Comparison of ENCODE assay signal across 9 cellular contexts in genomic region chr20:37315293-37316110, GRCh38. TPM values are rescaled to one million over a fixed set of nuclear protein-coding genes. Genes with fewer than 3 reads are reported as not detected.
A peak's percentile ranks its signal among the peaks of the same experiment; 100 is the strongest.
DNase-seq lines count a peak whose midpoint lies in the region; ATAC-seq, FAIRE-seq and TF ChIP-seq lines count a peak whose summit lies in the region.
"Had no signal": no experiment of that assay in that cellular context is flagged by ENCODE, and none has a peak within 500 bp of the region (broad histone marks: within the 10 kb centered on the region; RNA-seq: fewer than 3 reads in every experiment).

No MANE protein-coding gene starts in this region.

- FAIRE-seq in HepG2 (lab: Jason Lieb, UNC), result no peak

- H3K4me3 ChIP-seq in HepG2 (replicated peaks in 1 of 3; ENCODE audit: insufficient read depth in 1 of 3, low read depth in 2 of 3, low read length in 3 of 3) (no peak overlapping the region), transverse colon (no peak overlapping the region), PC-3 (ENCODE audit: low read length) (no peak overlapping the region)

- H3K27me3 ChIP-seq in HepG2 (ENCODE audit: control insufficient read depth in 1 of 2, insufficient read depth in 2 of 2, low read length in 2 of 2) (no peaks in the 10 kb centered on the region), transverse colon (no peaks in the 10 kb centered on the region), PC-3 (ENCODE audit: low read length) (no peaks in the 10 kb centered on the region)

- intact Hi-C loops in HepG2 (cut with micrococcal nuclease; ENCODE audit: unreplicated experiment), result no loop called here
- intact Hi-C loops in transverse colon (cut with DNase I; ENCODE audit: low total_unique reads), result no loop called here
- intact Hi-C loops in PC-3 (cut with micrococcal nuclease), result no loop called here

- POLR2A ChIA-PET in HepG2 (lab: Yijun Ruan, JAX) (no interaction called here), PC-3 (lab: Charles Lee; ENCODE audit: unreplicated experiment) (no interaction called here)

- peaks cover 19 to 34% of the 10 kb centered on the region in 2 experiments for H3K36me3 ChIP-seq in HepG2 (replicated peaks in 1 of 2; ENCODE audit: control insufficient read depth in 1 of 2, insufficient read depth in 2 of 2, low read length in 2 of 2)
- peaks cover 0 to 5% (median 0%) of the 10 kb centered on the region in 4 donors for H3K36me3 ChIP-seq in transverse colon
- H3K36me3 ChIP-seq in PC-3 (ENCODE audit: low read depth, low read length), result peaks cover 11% of the 10 kb centered on the region; the same call in 1 of the 2 replicates

- ATAC-seq in GM18867 (IDR thresholded peaks at IDR 0.05; ENCODE audit: unreplicated experiment) (peak; percentile 50), HG02938 (IDR thresholded peaks at IDR 0.05; ENCODE audit: unreplicated experiment) (peak; percentile 35), HepG2 (no peak), PC-3 (no peak)

- H3K9me2 ChIP-seq in PC-3 (replicated peaks; ENCODE audit: low read length), result no peaks in the 10 kb centered on the region

- TF ChIP-seq EP300 in HepG2 (IDR thresholded peaks at IDR 0.05; ENCODE audit: low read depth in 2 of 2, low read length in 2 of 2) (no peak), HepG2 (CRISPR knock-in tag; IDR thresholded peaks at IDR 0.05; ENCODE audit: borderline replicate concordance) (no peak), transverse colon (IDR thresholded peaks at IDR 0.05; ENCODE audit: low read depth) (no peak)

- H3K9me3 ChIP-seq in HepG2 (ENCODE audit: low read length) (no peaks in the 10 kb centered on the region), transverse colon (no peaks in the 10 kb centered on the region), PC-3 (ENCODE audit: low read length) (no peaks in the 10 kb centered on the region)

- WGBS in HepG2 (ENCODE audit: low lambda C conversion rate), result 95% methylated on average over 15 of the region's 18 CpGs
- 61% methylated on average over 18 of the region's 18 CpGs; no CpG with 5 or more reads in 1 of the 2 donors for WGBS in transverse colon (ENCODE audit: low coverage in 1 of 2), 2 donors

- CTCF ChIA-PET in HepG2 (lab: Yijun Ruan, JAX; ENCODE audit: low intra/inter-chr PET ratio, low total read pairs) (no interaction called here), PC-3 (lab: Charles Lee) (no interaction called here)

- H2AFZ ChIP-seq in HepG2 (ENCODE audit: low read length) (no peak overlapping the region), PC-3 (ENCODE audit: low read length) (no peak overlapping the region)

- no peak overlapping the region for H3K9ac ChIP-seq in HepG2 (ENCODE audit: insufficient read depth, low read depth, low read length)
- no peak overlapping the region for H3K9ac ChIP-seq in PC-3 (ENCODE audit: low read length)

- H4K20me1 ChIP-seq in HepG2 (ENCODE audit: insufficient read depth, low read length) (no peaks in the 10 kb centered on the region; the same call in 1 of the 2 replicates), PC-3 (ENCODE audit: low read length) (no peaks in the 10 kb centered on the region)

- no peak for DNase-seq in HepG2 (ENCODE audit: low spot score)
- peak; percentile 57 for DNase-seq in transverse colon
- no peak for DNase-seq in globus pallidus (ENCODE audit: low spot score)
- DNase-seq in PC-3, result no peak
- no peak for DNase-seq in NCI-H146 treated with DMSO at 0.1 percent for 48 hours (lab: John Stamatoyannopoulos, UW; ENCODE audit: unreplicated experiment)

- TF ChIP-seq POLR2A in HepG2 (IDR thresholded peaks at IDR 0.05; ENCODE audit: insufficient read depth in 1 of 2, low read depth in 2 of 2, low read length in 2 of 2) (no peak), transverse colon (IDR thresholded peaks at IDR 0.05) (no peak)

- no peak for TF ChIP-seq RAD21 in HepG2 (CRISPR knock-in tag; IDR thresholded peaks at IDR 0.05)

- no TSS peak for BruUV-seq in HepG2 (replicated peaks; lab: Mats Ljungman, UMichigan)
- no TSS peak for BruUV-seq in PC-3 (replicated peaks; lab: Mats Ljungman, UMichigan)

- no peaks in the 10 kb centered on the region for H3K4me1 ChIP-seq in HepG2 (ENCODE audit: insufficient read depth, low read length)
- peaks cover 22 to 56% (median 34%) of the 10 kb centered on the region in 4 donors for H3K4me1 ChIP-seq in transverse colon
- H3K4me1 ChIP-seq in PC-3 (ENCODE audit: insufficient read depth, low read length), result no peaks in the 10 kb centered on the region

- H3K79me2 ChIP-seq in HepG2 (ENCODE audit: insufficient read depth, low read length), result no peaks in the 10 kb centered on the region
- H3K79me2 ChIP-seq in PC-3 (ENCODE audit: low read length), result peaks cover 5% of the 10 kb centered on the region; the same call in 1 of the 2 replicates

- H3F3A ChIP-seq in PC-3 (ENCODE audit: low read length, unreplicated experiment), result no peaks in the 10 kb centered on the region

- TF ChIP-seq CTCF in HepG2 (CRISPR knock-in tag; IDR thresholded peaks at IDR 0.05) (no peak), transverse colon (IDR thresholded peaks at IDR 0.05) (no peak), PC-3 (conservative IDR thresholded peaks at IDR 0.05; ENCODE audit: low read depth, low read length) (no peak)

- no peak overlapping the region for H3K4me2 ChIP-seq in HepG2 (ENCODE audit: low read depth, low read length)
- no peak overlapping the region for H3K4me2 ChIP-seq in PC-3 (ENCODE audit: low read length)

- in situ Hi-C loops in HepG2 (cut with HindIII; ENCODE audit: extremely low pct_ligation_motif_present, low pct_unique_long_range_greater_than_20kb) (no loop called here), transverse colon (cut with MboI; ENCODE audit: low pct_ligation_motif_present in 1 of 4, low pct_unique_long_range_greater_than_20kb in 1 of 4, low sequenced_read_pairs in 3 of 4) (no loop called here)

- H3K27ac ChIP-seq in angular gyrus (ENCODE audit: low read depth, low read length), result peak overlapping the region; percentile 53
- no peak overlapping the region for H3K27ac ChIP-seq in HepG2 (ENCODE audit: extremely low read length, insufficient read depth, low read length)
- H3K27ac ChIP-seq in transverse colon, result peak overlapping the region; percentile 75 to 92 (median 80)
- no peak overlapping the region for H3K27ac ChIP-seq in PC-3 (ENCODE audit: low read length)

RNA-seq across cellular contexts. Expression of gene MANBAL, which starts 26.0 kb away (rescaled TPM):
- total RNA-seq in HepG2 (2016; rRNA removed; fragmentation: Illumina TruSeq; extraction: Trizol) (16.5 and 18.6 TPM in 2 replicates), transverse colon (10 to 100 TPM in 3 of 4 donors, 1 to 10 TPM in 1; 8.8 to 31.4 (median 21.3) TPM), PC-3 (2014; rRNA removed) (21.9 and 27.5 TPM in 2 replicates)
- total RNA-seq in HepG2 (2016; cell fraction: cytosol; rRNA removed; fragmentation: Illumina TruSeq; extraction: Trizol; ENCODE audit: low read depth), result 10.8 and 15.2 TPM in 2 replicates
- total RNA-seq in HepG2 (2016; cell fraction: insoluble cytoplasmic fraction; rRNA removed; fragmentation: Illumina TruSeq; extraction: Trizol), result 15.1 and 16.2 TPM in 2 replicates
- 25.3 and 29.5 TPM in 2 replicates for total RNA-seq in HepG2 (2016; cell fraction: membrane; rRNA removed; fragmentation: Illumina TruSeq; extraction: Trizol)
- total RNA-seq in HepG2 (2016; cell fraction: nucleus; rRNA removed; fragmentation: Illumina TruSeq; extraction: Trizol), result 15.3 and 19.6 TPM in 2 replicates
- 70.2 and 74.1 TPM in 2 replicates for polyA plus RNA-seq in HepG2 (2011; rRNA removed)
- 93.3 and 98.4 TPM in 2 replicates for polyA plus RNA-seq in HepG2 (2011; cell fraction: cytosol; rRNA removed)
- polyA plus RNA-seq in HepG2 (2011; cell fraction: nucleus; rRNA removed), result 35.2 and 44.3 TPM in 2 replicates
- polyA plus RNA-seq in HepG2 (2012), result 45.7 and 46.8 TPM in 2 replicates
- polyA plus RNA-seq in HepG2 (2016; cell fraction: cytosol; fragmentation: Illumina TruSeq; extraction: Trizol; ENCODE audit: low read depth), result 48.1 and 71.4 TPM in 2 replicates
- polyA plus RNA-seq in HepG2 (2016; cell fraction: insoluble cytoplasmic fraction; fragmentation: Illumina TruSeq; extraction: Trizol; ENCODE audit: low read depth), result 55.8 and 57.5 TPM in 2 replicates
- 67.6 and 91.3 TPM in 2 replicates for polyA plus RNA-seq in HepG2 (2016; cell fraction: membrane; fragmentation: Illumina TruSeq; extraction: Trizol; ENCODE audit: low read depth)
- polyA plus RNA-seq in HepG2 (2016; cell fraction: nucleus; fragmentation: Illumina TruSeq; extraction: Trizol; ENCODE audit: insufficient read depth, low read depth), result 68.3 and 69.5 TPM in 2 replicates
- polyA minus RNA-seq in HepG2 (2011; rRNA and poly(A)+ RNA removed; ENCODE audit: low replicate concordance), result 47.1 and 62.0 TPM in 2 replicates
- 11.5 and 14.7 TPM in 2 replicates for polyA minus RNA-seq in HepG2 (2011; cell fraction: cytosol; rRNA and poly(A)+ RNA removed)
- polyA minus RNA-seq in HepG2 (2011; cell fraction: nucleus; rRNA and poly(A)+ RNA removed), result 7.6 and 12.7 TPM in 2 replicates

RNA-seq across cellular contexts. Expression of gene SRC, which starts 30.4 kb away (rescaled TPM):
- 54.7 and 59.7 TPM in 2 replicates for total RNA-seq in HepG2 (2016; rRNA removed; fragmentation: Illumina TruSeq; extraction: Trizol)
- total RNA-seq in HepG2 (2016; cell fraction: cytosol; rRNA removed; fragmentation: Illumina TruSeq; extraction: Trizol; ENCODE audit: low read depth), result 18.4 and 21.0 TPM in 2 replicates
- total RNA-seq in HepG2 (2016; cell fraction: insoluble cytoplasmic fraction; rRNA removed; fragmentation: Illumina TruSeq; extraction: Trizol), result 48.2 and 56.8 TPM in 2 replicates
- total RNA-seq in HepG2 (2016; cell fraction: membrane; rRNA removed; fragmentation: Illumina TruSeq; extraction: Trizol), result 25.3 and 30.3 TPM in 2 replicates
- 60.1 and 65.6 TPM in 2 replicates for total RNA-seq in HepG2 (2016; cell fraction: nucleus; rRNA removed; fragmentation: Illumina TruSeq; extraction: Trizol)
- 192 and 229 TPM in 2 replicates for polyA plus RNA-seq in HepG2 (2011; rRNA removed)
- polyA plus RNA-seq in HepG2 (2011; cell fraction: cytosol; rRNA removed), result 97.4 and 112 TPM in 2 replicates
- 448 and 459 TPM in 2 replicates for polyA plus RNA-seq in HepG2 (2011; cell fraction: nucleus; rRNA removed)
- polyA plus RNA-seq in HepG2 (2012), result 148 and 158 TPM in 2 replicates
- polyA plus RNA-seq in HepG2 (2016; cell fraction: cytosol; fragmentation: Illumina TruSeq; extraction: Trizol; ENCODE audit: low read depth), result 3.4 and 4.0 TPM in 2 replicates
- 43.5 and 52.9 TPM in 2 replicates for polyA plus RNA-seq in HepG2 (2016; cell fraction: insoluble cytoplasmic fraction; fragmentation: Illumina TruSeq; extraction: Trizol; ENCODE audit: low read depth)
- polyA plus RNA-seq in HepG2 (2016; cell fraction: membrane; fragmentation: Illumina TruSeq; extraction: Trizol; ENCODE audit: low read depth), result 13.5 and 16.0 TPM in 2 replicates
- 92.1 and 101 TPM in 2 replicates for polyA plus RNA-seq in HepG2 (2016; cell fraction: nucleus; fragmentation: Illumina TruSeq; extraction: Trizol; ENCODE audit: insufficient read depth, low read depth)
- 0.87 and 280 TPM in 2 replicates for polyA minus RNA-seq in HepG2 (2011; rRNA and poly(A)+ RNA removed; ENCODE audit: low replicate concordance)
- polyA minus RNA-seq in HepG2 (2011; cell fraction: cytosol; rRNA and poly(A)+ RNA removed), result 92.5 and 127 TPM in 2 replicates
- polyA minus RNA-seq in HepG2 (2011; cell fraction: nucleus; rRNA and poly(A)+ RNA removed), result 209 and 267 TPM in 2 replicates
- 100 to 1,000 TPM in 3 of 4 donors, 10 to 100 TPM in 1; 87.0 to 155 (median 130) TPM for total RNA-seq in transverse colon
- total RNA-seq in PC-3 (2014; rRNA removed), result 55.6 and 82.1 TPM in 2 replicates

RNA-seq across cellular contexts. Expression of gene GHRH, which starts 53.9 kb away (rescaled TPM):
- total RNA-seq in HepG2 (2016; rRNA removed; fragmentation: Illumina TruSeq; extraction: Trizol), result not detected in 2 replicates
- not detected in 2 replicates for total RNA-seq in HepG2 (2016; cell fraction: cytosol; rRNA removed; fragmentation: Illumina TruSeq; extraction: Trizol; ENCODE audit: low read depth)
- total RNA-seq in HepG2 (2016; cell fraction: insoluble cytoplasmic fraction; rRNA removed; fragmentation: Illumina TruSeq; extraction: Trizol), result not detected in 2 replicates
- total RNA-seq in HepG2 (2016; cell fraction: membrane; rRNA removed; fragmentation: Illumina TruSeq; extraction: Trizol), result not detected in 2 replicates
- total RNA-seq in HepG2 (2016; cell fraction: nucleus; rRNA removed; fragmentation: Illumina TruSeq; extraction: Trizol), result not detected in 2 replicates
- not detected in 2 replicates for polyA plus RNA-seq in HepG2 (2011; rRNA removed)
- polyA plus RNA-seq in HepG2 (2011; cell fraction: cytosol; rRNA removed), result not detected in 2 replicates
- polyA plus RNA-seq in HepG2 (2011; cell fraction: nucleus; rRNA removed), result not detected in 2 replicates
- not detected in 2 replicates for polyA plus RNA-seq in HepG2 (2012)
- not detected in 2 replicates for polyA plus RNA-seq in HepG2 (2016; cell fraction: cytosol; fragmentation: Illumina TruSeq; extraction: Trizol; ENCODE audit: low read depth)
- polyA plus RNA-seq in HepG2 (2016; cell fraction: insoluble cytoplasmic fraction; fragmentation: Illumina TruSeq; extraction: Trizol; ENCODE audit: low read depth), result not detected in 2 replicates
- polyA plus RNA-seq in HepG2 (2016; cell fraction: membrane; fragmentation: Illumina TruSeq; extraction: Trizol; ENCODE audit: low read depth), result not detected in 2 replicates
- not detected in 2 replicates for polyA plus RNA-seq in HepG2 (2016; cell fraction: nucleus; fragmentation: Illumina TruSeq; extraction: Trizol; ENCODE audit: insufficient read depth, low read depth)
- not detected in 2 replicates for polyA minus RNA-seq in HepG2 (2011; rRNA and poly(A)+ RNA removed; ENCODE audit: low replicate concordance)
- polyA minus RNA-seq in HepG2 (2011; cell fraction: cytosol; rRNA and poly(A)+ RNA removed), result not detected in 2 replicates
- not detected in 2 replicates for polyA minus RNA-seq in HepG2 (2011; cell fraction: nucleus; rRNA and poly(A)+ RNA removed)
- total RNA-seq in transverse colon, result not detected
- not detected in 2 replicates for total RNA-seq in PC-3 (2014; rRNA removed)
- total RNA-seq: SK-MEL-5 had no signal

Comparison
In these comparisons a context has a peak if more than half of its experiments do, and no peak if none do; other contexts are left out.
1. ATAC-seq: peak in GM18867 (single experiment) and HG02938 (single experiment); none in HepG2 (single experiment) and PC-3 (single experiment).
2. H3K27ac ChIP-seq: peak in angular gyrus (single experiment) and transverse colon (4 of 4); none in HepG2 (single experiment) and PC-3 (single experiment).